8 cellular contexts compared by ENCODE assay signal in the genomic region with DNA sequence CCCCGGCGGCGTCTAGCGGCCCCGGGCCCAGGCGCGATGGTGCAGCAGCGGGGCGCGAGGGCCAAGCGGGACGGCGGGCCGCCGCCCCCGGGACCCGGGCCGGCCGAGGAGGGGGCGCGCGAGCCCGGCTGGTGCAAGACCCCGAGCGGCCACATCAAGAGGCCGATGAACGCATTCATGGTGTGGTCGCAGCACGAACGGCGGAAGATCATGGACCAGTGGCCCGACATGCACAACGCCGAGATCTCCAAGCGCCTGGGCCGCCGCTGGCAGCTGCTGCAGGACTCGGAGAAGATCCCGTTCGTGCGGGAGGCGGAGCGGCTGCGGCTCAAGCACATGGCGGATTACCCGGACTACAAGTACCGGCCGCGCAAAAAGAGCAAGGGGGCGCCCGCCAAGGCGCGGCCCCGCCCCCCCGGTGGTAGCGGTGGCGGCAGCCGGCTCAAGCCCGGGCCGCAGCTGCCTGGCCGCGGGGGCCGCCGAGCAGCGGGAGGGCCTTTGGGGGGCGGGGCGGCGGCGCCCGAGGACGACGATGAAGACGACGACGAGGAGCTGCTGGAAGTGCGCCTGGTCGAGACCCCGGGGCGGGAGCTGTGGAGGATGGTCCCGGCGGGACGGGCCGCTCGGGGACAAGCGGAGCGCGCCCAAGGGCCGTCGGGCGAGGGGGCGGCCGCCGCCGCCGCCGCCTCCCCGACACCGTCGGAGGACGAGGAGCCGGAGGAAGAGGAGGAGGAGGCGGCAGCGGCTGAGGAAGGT. TPM values are rescaled to one million over a fixed set of nuclear protein-coding genes. Genes with fewer than 3 reads are reported as not detected.
A peak's percentile ranks its signal among the peaks of the same experiment; 100 is the strongest.
DNase-seq lines count a peak whose midpoint lies in the region; ATAC-seq and TF ChIP-seq lines count a peak whose summit lies in the region.

No MANE protein-coding gene starts in this region.

- intact Hi-C loops in MCF 10A (cut with micrococcal nuclease) (loop anchor here (1.0 kb wide), 1 partner anchor 12 kb away; no protein-coding TSS in a partner anchor), sciatic nerve (cut with DNase I) (no loop called here)

- H3K4me3 ChIP-seq in AG04450 (ENCODE audit: low read depth, low read length) (peak overlapping the region; percentile 90), LNCaP clone FGC (ENCODE audit: low read depth, low read length) (peak overlapping the region; percentile 86), iPS-18c (ENCODE audit: insufficient read depth, low read depth, low read length) (peak overlapping the region; percentile 99)

- no peak for DNase-seq in AG04450 (ENCODE audit: low read depth, low spot score)
- no peak for DNase-seq in LNCaP clone FGC (ENCODE audit: low read depth)
- DNase-seq in T-helper 17 cell: peak; percentile 23 to 43 (median 30)
- peak; percentile 47 for DNase-seq in MCF 10A (ENCODE audit: unreplicated experiment)
- peak; percentile 83 for DNase-seq in sciatic nerve (ENCODE audit: low spot score)
- no peak for DNase-seq in NCI-H128 (lab: John Stamatoyannopoulos, UW; ENCODE audit: unreplicated experiment)

- H3K9me3 Mint-ChIP-seq in MCF 10A (ENCODE audit: unreplicated experiment): no peaks in the 10 kb centered on the region

- H3K9me3 ChIP-seq in AG04450 (ENCODE audit: control insufficient read depth, insufficient read depth, low read length) (no peaks in the 10 kb centered on the region), T-helper 17 cell (ENCODE audit: control insufficient read depth, low read length, poor library complexity, severe bottlenecking) (no peaks in the 10 kb centered on the region), iPS-18c (ENCODE audit: control insufficient read depth, insufficient read depth, low read length) (no peaks in the 10 kb centered on the region)

- H3K27me3 Mint-ChIP-seq in T-helper 17 cell: no peaks in the 10 kb centered on the region
- no peaks in the 10 kb centered on the region for H3K27me3 Mint-ChIP-seq in MCF 10A (ENCODE audit: insufficient read depth, unreplicated experiment)

- no peaks in the 10 kb centered on the region for H3K27me3 ChIP-seq in AG04450 (ENCODE audit: control insufficient read depth, insufficient read depth, low read length)

- H3K4me3 Mint-ChIP-seq in T-helper 17 cell (peak overlapping the region; percentile 87), MCF 10A (ENCODE audit: unreplicated experiment) (peak overlapping the region; percentile 87)

- H3K36me3 Mint-ChIP-seq in T-helper 17 cell (ENCODE audit: low read depth): no peaks in the 10 kb centered on the region
- peaks cover 44% of the 10 kb centered on the region for H3K36me3 Mint-ChIP-seq in MCF 10A (ENCODE audit: insufficient read depth, unreplicated experiment)

- H3K27ac ChIP-seq in AG04450 (ENCODE audit: low read depth, low read length): peak overlapping the region; percentile 61

- H3K4me1 Mint-ChIP-seq in T-helper 17 cell: peaks cover 13% of the 10 kb centered on the region
- H3K4me1 Mint-ChIP-seq in MCF 10A (ENCODE audit: insufficient read depth, unreplicated experiment): peaks cover 24% of the 10 kb centered on the region

- TF ChIP-seq CTCF in AG04450 (IDR thresholded peaks at IDR 0.05; ENCODE audit: low read depth, low read length) (no peak), LNCaP clone FGC (IDR thresholded peaks at IDR 0.05; ENCODE audit: control insufficient read depth, extremely low read depth, insufficient read depth) (no peak), MCF 10A (IDR thresholded peaks at IDR 0.05; ENCODE audit: unreplicated experiment) (no peak)

- H3K27ac Mint-ChIP-seq in T-helper 17 cell: no peak overlapping the region
- H3K27ac Mint-ChIP-seq in MCF 10A (ENCODE audit: low read depth, unreplicated experiment): peak overlapping the region; percentile 73

- peak; percentile 12 for ATAC-seq in GM18907 (IDR thresholded peaks at IDR 0.05; ENCODE audit: unreplicated experiment)
- ATAC-seq in T-helper 17 cell: no peak
- ATAC-seq in sciatic nerve: no peak

- CTCF ChIA-PET in AG04450 (lab: Charles Lee): interaction anchor here (0.6 kb wide), 1 partner anchor 61 kb away, joined by 7 read pairs; no protein-coding TSS in a partner anchor
- CTCF ChIA-PET in MCF 10A (lab: Yijun Ruan, JAX): interaction anchor here (0.6 to 2.7 kb wide), 4 partner anchors 20 to 602 kb away, joined by 3 to 18 read pairs (median 4); no protein-coding TSS in a partner anchor

- TSS peak; percentile 2 for BruUV-seq in MCF 10A (replicated peaks; lab: Mats Ljungman, UMichigan)

- POLR2A ChIA-PET in AG04450 (lab: Yijun Ruan, JAX) (interaction anchor here (0.6 to 2.7 kb wide), 6 partner anchors 13 to 65 kb away, joined by 3 to 13 read pairs (median 6); a partner anchor contains a TSS), MCF 10A (lab: Yijun Ruan, JAX) (interaction anchor here (1.1 to 5.5 kb wide), 18 partner anchors 13 to 235 kb away, joined by 4 to 56 read pairs (median 12); a partner anchor contains a TSS)

RNA-seq across cellular contexts. Expression of a gene that starts 0.7 kb away (rescaled TPM):
- 3.8 and 4.6 TPM in 2 replicates for polyA plus RNA-seq in AG04450 (2011; rRNA removed)
- 4.6 TPM in 2 replicates for polyA minus RNA-seq in AG04450 (2011; rRNA and poly(A)+ RNA removed)
- total RNA-seq in T-helper 17 cell (1 to 10 TPM; 5.2 to 8.3 TPM), MCF 10A (2022) (17.2 and 17.6 TPM in 2 replicates), sciatic nerve (17.0 TPM)

RNA-seq across cellular contexts. Expression of a gene that starts 20.8 kb away (rescaled TPM):
- polyA plus RNA-seq in AG04450 (2011; rRNA removed): 35.6 and 43.3 TPM in 2 replicates
- 27.3 and 34.1 TPM in 2 replicates for polyA minus RNA-seq in AG04450 (2011; rRNA and poly(A)+ RNA removed)
- total RNA-seq in T-helper 17 cell (under 1 TPM; 0.62 to 0.89 TPM), MCF 10A (2022) (8.2 and 8.4 TPM in 2 replicates), sciatic nerve (39.6 TPM)

RNA-seq across cellular contexts. Expression of a gene that starts 28.7 kb away (rescaled TPM):
- polyA plus RNA-seq in AG04450 (2011; rRNA removed): 14.0 and 15.4 TPM in 2 replicates
- 13.2 and 14.7 TPM in 2 replicates for polyA minus RNA-seq in AG04450 (2011; rRNA and poly(A)+ RNA removed)
- 10 to 100 TPM; 15.6 to 18.9 TPM for total RNA-seq in T-helper 17 cell
- 11.7 and 12.1 TPM in 2 replicates for total RNA-seq in MCF 10A (2022)
- total RNA-seq in sciatic nerve: 15.6 TPM

RNA-seq across cellular contexts. Expression of a gene that starts 35.5 kb away (rescaled TPM):
- 12.9 and 13.7 TPM in 2 replicates for polyA plus RNA-seq in AG04450 (2011; rRNA removed)
- polyA minus RNA-seq in AG04450 (2011; rRNA and poly(A)+ RNA removed): 8.0 and 8.9 TPM in 2 replicates
- 1 to 10 TPM; 2.4 to 2.7 TPM for total RNA-seq in T-helper 17 cell
- 2.4 and 3.8 TPM in 2 replicates for total RNA-seq in MCF 10A (2022)
- total RNA-seq in sciatic nerve: 8.7 TPM

RNA-seq across cellular contexts. Expression of a gene that starts 54.5 kb away (rescaled TPM):
- polyA plus RNA-seq in AG04450 (2011; rRNA removed): 32.6 and 45.5 TPM in 2 replicates
- 26.6 and 31.1 TPM in 2 replicates for polyA minus RNA-seq in AG04450 (2011; rRNA and poly(A)+ RNA removed)
- total RNA-seq in T-helper 17 cell: 1 to 10 TPM; 1.8 to 3.3 TPM
- 477 and 598 TPM in 2 replicates for total RNA-seq in MCF 10A (2022)
- total RNA-seq in sciatic nerve: 6.2 TPM

Comparison
In these comparisons a context has a peak if more than half of its experiments do, and no peak if none do; other contexts are left out.
1. DNase-seq: peak in T-helper 17 cell (3 of 3), MCF 10A (single experiment) and sciatic nerve (single experiment); none in AG04450 (single experiment), LNCaP clone FGC (single experiment) and NCI-H128 (single experiment).
2. Peak in every context shown above with its lines, with median percentiles within 50 percentile points of each other: H3K4me3 ChIP-seq.